13 cellular contexts compared by ENCODE assay signal in genomic region chr11:102323542-102324261, GRCh38. TPM values are rescaled to one million over a fixed set of nuclear protein-coding genes. Genes with fewer than 3 reads are reported as not detected.
DNase-seq lines count a peak whose midpoint lies in the region; ATAC-seq and TF ChIP-seq lines count a peak whose summit lies in the region.
"Had no signal": no experiment of that assay in that cellular context is flagged by ENCODE, and none has a peak within 500 bp of the region (broad histone marks: within the 10 kb centered on the region; RNA-seq: fewer than 3 reads in every experiment).

No MANE protein-coding gene starts in this region.

- H3K36me3 ChIP-seq in osteoblast (ENCODE audit: insufficient read depth, low read length): no peaks in the 10 kb centered on the region

- H3K9me3 Mint-ChIP-seq in T-helper 1 cell treated with Interleukin-12 subunit alpha and Interleukin-12 subunit beta and Interleukin-4 antibody, amounts not matched to agents 30 μg/mL and 1 μg/mL, for 36 hours: no peaks in the 10 kb centered on the region

- no peaks in the 10 kb centered on the region for H4K20me1 ChIP-seq in osteoblast (ENCODE audit: insufficient read depth, low read length)

- peak overlapping the region; percentile 11 for H3K27ac ChIP-seq in osteoblast (ENCODE audit: low read depth, low read length)
- H3K27ac ChIP-seq: 22Rv1 had no signal

- H2AFZ ChIP-seq in osteoblast (ENCODE audit: low read length): no peak overlapping the region

- H3K27me3 ChIP-seq in osteoblast (ENCODE audit: insufficient read depth, low read length): no peaks in the 10 kb centered on the region

- H3K4me2 ChIP-seq in osteoblast (ENCODE audit: insufficient read depth, low read length): peak overlapping the region; percentile 57

- H3K4me3 Mint-ChIP-seq in T-helper 1 cell treated with Interleukin-12 subunit alpha and Interleukin-12 subunit beta and Interleukin-4 antibody, amounts not matched to agents 30 μg/mL and 1 μg/mL, for 36 hours: no peak overlapping the region

- peaks cover 66% of the 10 kb centered on the region for H3K36me3 Mint-ChIP-seq in T-helper 1 cell treated with Interleukin-12 subunit alpha and Interleukin-12 subunit beta and Interleukin-4 antibody, amounts not matched to agents 30 μg/mL and 1 μg/mL, for 36 hours (ENCODE audit: low read depth)

- no peak for DNase-seq in T-helper 1 cell
- DNase-seq in M059J (ENCODE audit: low read depth): peak; percentile 80
- peak; percentile 33 to 87 for DNase-seq in cardiac fibroblast (ENCODE audit: low read depth in 2 of 2)
- DNase-seq in osteoblast (ENCODE audit: insufficient read length, low spot score, missing footprints): no peak
- DNase-seq in NK-92 treated with Interleukin-12 subunit alpha and Interleukin-12 subunit beta, amount 100 ng/mL, for 24 hours (lab: John Stamatoyannopoulos, UW): no peak
- DNase-seq in NCI-H1436 treated with DMSO at 0.1 percent for 48 hours (lab: John Stamatoyannopoulos, UW): no peak
- DNase-seq: activated CD8-positive, alpha-beta memory T cell treated with anti-CD3 and anti-CD28 coated beads, Interleukin-2, amount 50 U/mL, for 48 hours; stimulated activated CD4-positive, alpha-beta T cell treated with anti-CD3 and anti-CD28 coated beads, Interleukin-2, amount 100 ng/mL, for 24 hours; stimulated activated naive CD4-positive, alpha-beta T cell treated with Interleukin-2 at 50 U/mL for 16 hours had no signal

- peaks cover 18% of the 10 kb centered on the region for H3K4me1 ChIP-seq in osteoblast (ENCODE audit: insufficient read depth, low read length)

- no peaks in the 10 kb centered on the region for H3K79me2 ChIP-seq in osteoblast (ENCODE audit: insufficient read depth, low read length)

- TF ChIP-seq CTCF in cardiac fibroblast (IDR thresholded peaks at IDR 0.05; ENCODE audit: low read depth, low read length): no peak
- no peak for TF ChIP-seq CTCF in osteoblast (IDR thresholded peaks at IDR 0.05; ENCODE audit: extremely low read depth, low read depth, low read length)

- no peak overlapping the region for H3K4me3 ChIP-seq in cardiac fibroblast (replicated peaks in 1 of 2; ENCODE audit: low read depth in 2 of 2, low read length in 2 of 2)
- H3K4me3 ChIP-seq in osteoblast (ENCODE audit: insufficient read depth, low read length): no peak overlapping the region
- H3K4me3 ChIP-seq: lung had no signal

- H3K27ac Mint-ChIP-seq in T-helper 1 cell treated with Interleukin-12 subunit alpha and Interleukin-12 subunit beta and Interleukin-4 antibody, amounts not matched to agents 30 μg/mL and 1 μg/mL, for 36 hours: peak overlapping the region; percentile 52

- no peaks in the 10 kb centered on the region for H3K27me3 Mint-ChIP-seq in T-helper 1 cell treated with Interleukin-12 subunit alpha and Interleukin-12 subunit beta and Interleukin-4 antibody, amounts not matched to agents 30 μg/mL and 1 μg/mL, for 36 hours (ENCODE audit: low read depth)

- no peak for ATAC-seq in esophagus mucosa

- peaks cover 32% of the 10 kb centered on the region for H3K4me1 Mint-ChIP-seq in T-helper 1 cell treated with Interleukin-12 subunit alpha and Interleukin-12 subunit beta and Interleukin-4 antibody, amounts not matched to agents 30 μg/mL and 1 μg/mL, for 36 hours (ENCODE audit: low read depth)

- no peaks in the 10 kb centered on the region for H3K9me3 ChIP-seq in osteoblast (ENCODE audit: low read depth, low read length)

RNA-seq across cellular contexts. Expression of gene BIRC3, which starts 6.4 kb away (rescaled TPM):
- total RNA-seq in M059J (2014; rRNA removed; shearing (Covaris generic)): 5.3 and 8.7 TPM in 2 replicates
- 1.2 and 1.8 TPM in 2 replicates for total RNA-seq in osteoblast
- 2.2 TPM for total RNA-seq in esophagus mucosa

RNA-seq across cellular contexts. Expression of gene BIRC2, which starts 23.3 kb away (rescaled TPM):
- 104 and 133 TPM in 2 replicates for total RNA-seq in M059J (2014; rRNA removed; shearing (Covaris generic))
- total RNA-seq in osteoblast: 74.6 and 76.0 TPM in 2 replicates
- 22.1 TPM for total RNA-seq in esophagus mucosa

Comparison
In these comparisons a context has a peak if more than half of its experiments do, and no peak if none do; other contexts are left out.
1. DNase-seq: peak in M059J (single experiment) and cardiac fibroblast (2 of 2); none in T-helper 1 cell (0 of 5), osteoblast (single experiment), NK-92 treated with Interleukin-12 subunit alpha and Interleukin-12 subunit beta, amount 100 ng/mL, for 24 hours (single experiment) and NCI-H1436 treated with DMSO at 0.1 percent for 48 hours (single experiment).